In the genomic region with DNA sequence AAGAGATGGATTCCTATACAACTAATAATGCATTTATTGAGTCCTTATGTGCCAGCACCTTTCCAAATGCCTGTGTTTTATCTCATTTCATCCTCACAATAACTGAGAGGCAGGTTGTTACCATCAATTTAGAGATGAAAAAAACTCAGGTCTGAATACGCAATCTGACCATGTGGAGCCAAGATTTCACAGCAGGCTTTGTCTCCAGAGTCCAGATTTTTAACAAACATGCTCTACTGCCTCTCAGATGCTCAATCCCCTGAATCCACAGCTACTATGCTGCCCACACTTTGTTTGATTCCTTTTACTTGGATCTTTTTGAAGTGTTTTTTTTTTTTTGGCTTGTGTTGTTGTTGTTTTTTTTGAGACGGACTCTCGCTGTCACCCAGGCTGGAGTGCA, we compare ENCODE assay signal across 14 cellular contexts.
"Had no signal": no experiment of that assay in that cellular context is flagged by ENCODE, and none has a peak within 500 bp of the region (broad histone marks: within the 10 kb centered on the region; RNA-seq: fewer than 3 reads in every experiment).

No MANE protein-coding gene starts in this region.

- H3K27me3 Mint-ChIP-seq: activated CD4-positive, alpha-beta T cell treated with anti-CD3 and anti-CD28 coated beads for 36 hours; activated CD8-positive, alpha-beta T cell treated with anti-CD3 and anti-CD28 coated beads for 36 hours; activated naive CD8-positive, alpha-beta T cell treated with anti-CD3 and anti-CD28 coated beads, Interleukin-2, amount 50 U/mL, for 24 hours; naive thymus-derived CD8-positive, alpha-beta T cell had no signal

- H3K27me3 ChIP-seq: ascending aorta, upper lobe of left lung had no signal

- H3K4me3 ChIP-seq: ascending aorta, mucosa of descending colon, upper lobe of left lung had no signal

- H3K9me3 ChIP-seq: ascending aorta, mucosa of descending colon, upper lobe of left lung had no signal

- H3K27ac ChIP-seq: ascending aorta, upper lobe of left lung, VCaP had no signal

- ATAC-seq: activated CD4-positive, alpha-beta T cell treated with anti-CD3 and anti-CD28 coated beads for 36 hours; activated CD8-positive, alpha-beta T cell treated with anti-CD3 and anti-CD28 coated beads for 36 hours; activated naive CD8-positive, alpha-beta T cell treated with anti-CD3 and anti-CD28 coated beads, Interleukin-2, amount 50 U/mL, for 24 hours; mucosa of descending colon; naive thymus-derived CD8-positive, alpha-beta T cell had no signal

- H3K27ac Mint-ChIP-seq: activated CD4-positive, alpha-beta T cell treated with anti-CD3 and anti-CD28 coated beads for 36 hours; activated CD8-positive, alpha-beta T cell treated with anti-CD3 and anti-CD28 coated beads for 36 hours; activated naive CD8-positive, alpha-beta T cell treated with anti-CD3 and anti-CD28 coated beads, Interleukin-2, amount 50 U/mL, for 24 hours had no signal

- H3K9me3 Mint-ChIP-seq: activated CD8-positive, alpha-beta T cell treated with anti-CD3 and anti-CD28 coated beads for 36 hours; activated naive CD8-positive, alpha-beta T cell treated with anti-CD3 and anti-CD28 coated beads, Interleukin-2, amount 50 U/mL, for 24 hours; naive thymus-derived CD8-positive, alpha-beta T cell had no signal

- DNase-seq: activated CD4-positive, alpha-beta T cell treated with anti-CD3 and anti-CD28 coated beads for 36 hours; activated CD8-positive, alpha-beta T cell treated with anti-CD3 and anti-CD28 coated beads for 36 hours; activated naive CD4-positive, alpha-beta T cell treated with Interleukin-2 at 50 U/mL for 16 hours; activated naive CD8-positive, alpha-beta T cell treated with anti-CD3 and anti-CD28 coated beads, Interleukin-2, amount 50 U/mL, for 24 hours; dermis blood vessel endothelial cell; hypothalamus; mucosa of descending colon; naive thymus-derived CD8-positive, alpha-beta T cell; stimulated activated CD4-positive, alpha-beta T cell treated with anti-CD3 and anti-CD28 coated beads, Interleukin-12 subunit alpha, Interleukin-12 subunit beta, amount 100 ng/mL, for 4 hours; stimulated activated naive CD4-positive, alpha-beta T cell; T-helper 1 cell had no signal

- H3K36me3 ChIP-seq: ascending aorta, upper lobe of left lung had no signal

- H3K4me3 Mint-ChIP-seq: activated CD4-positive, alpha-beta T cell treated with anti-CD3 and anti-CD28 coated beads for 36 hours; activated CD8-positive, alpha-beta T cell treated with anti-CD3 and anti-CD28 coated beads for 36 hours; activated naive CD8-positive, alpha-beta T cell treated with anti-CD3 and anti-CD28 coated beads, Interleukin-2, amount 50 U/mL, for 24 hours; naive thymus-derived CD8-positive, alpha-beta T cell had no signal
